Comparison of ENCODE assay signal across 15 cellular contexts in genomic region chr20:20457392-20458126, GRCh38.
DNase-seq lines count a peak whose midpoint lies in the region; ATAC-seq and TF ChIP-seq lines count a peak whose summit lies in the region.
"Had no signal": no experiment of that assay in that cellular context is flagged by ENCODE, and none has a peak within 500 bp of the region (broad histone marks: within the 10 kb centered on the region; RNA-seq: fewer than 3 reads in every experiment).

No MANE protein-coding gene starts in this region.

- no peak for TF ChIP-seq CTCF in activated B cell treated with CpG ODN at 0.5 μM for 24 hours (IDR thresholded peaks at IDR 0.05)
- TF ChIP-seq CTCF in mucosa of descending colon (IDR thresholded peaks at IDR 0.05), result no peak
- no peak for TF ChIP-seq CTCF in activated CD8-positive, alpha-beta T cell treated with anti-CD3 and anti-CD28 coated beads for 36 hours (IDR thresholded peaks at IDR 0.05)

- CTCF ChIA-PET in activated B cell treated with CpG ODN at 0.5 μM for 24 hours (lab: Charles Lee), result no interaction called here
- CTCF ChIA-PET in activated CD8-positive, alpha-beta T cell treated with anti-CD3 and anti-CD28 coated beads for 36 hours (lab: Charles Lee), result interaction anchor here (1.1 kb wide), 1 partner anchor 9 kb away, joined by 3 read pairs; no protein-coding TSS in a partner anchor

- H3K9me3 ChIP-seq in mucosa of descending colon, result no peaks in the 10 kb centered on the region
- H3K9me3 ChIP-seq: left ventricle myocardium inferior, neutrophil had no signal

- H3K36me3 ChIP-seq in mucosa of descending colon (ENCODE audit: low read depth), result no peaks in the 10 kb centered on the region

- no peak overlapping the region for H3K4me3 Mint-ChIP-seq in activated CD4-positive, alpha-beta T cell treated with anti-CD3 and anti-CD28 coated beads, Interleukin-2, amount 10 ng/mL, durations not matched to agents 24 days and 14 days
- no peak overlapping the region for H3K4me3 Mint-ChIP-seq in activated B cell treated with CpG ODN at 0.5 μM for 24 hours
- no peak overlapping the region for H3K4me3 Mint-ChIP-seq in activated CD8-positive, alpha-beta T cell treated with anti-CD3 and anti-CD28 coated beads for 36 hours

- H3K27me3 Mint-ChIP-seq in activated CD4-positive, alpha-beta T cell treated with anti-CD3 and anti-CD28 coated beads, Interleukin-2, amount 10 ng/mL, durations not matched to agents 24 days and 14 days, result no peaks in the 10 kb centered on the region
- no peaks in the 10 kb centered on the region for H3K27me3 Mint-ChIP-seq in activated B cell treated with CpG ODN at 0.5 μM for 24 hours
- H3K27me3 Mint-ChIP-seq in activated CD8-positive, alpha-beta T cell treated with anti-CD3 and anti-CD28 coated beads for 36 hours, result no peaks in the 10 kb centered on the region

- POLR2A ChIA-PET in activated B cell treated with CpG ODN at 0.5 μM for 24 hours (lab: Charles Lee), result interaction anchor here (0.7 kb wide), 1 partner anchor 31 kb away, joined by 3 read pairs; no protein-coding TSS in a partner anchor
- POLR2A ChIA-PET in activated CD8-positive, alpha-beta T cell treated with anti-CD3 and anti-CD28 coated beads for 36 hours (lab: Charles Lee), result interaction anchor here (1.6 kb wide), 1 partner anchor 17 kb away, joined by 5 read pairs; no protein-coding TSS in a partner anchor

- intact Hi-C loops in activated CD4-positive, alpha-beta T cell treated with anti-CD3 and anti-CD28 coated beads, Interleukin-2, amount 10 ng/mL, durations not matched to agents 24 days and 14 days (cut with micrococcal nuclease), result no loop called here
- intact Hi-C loops in activated B cell treated with CpG ODN at 0.5 μM for 24 hours (cut with micrococcal nuclease), result no loop called here
- intact Hi-C loops in mucosa of descending colon (cut with DNase I, micrococcal nuclease), result no loop called here
- intact Hi-C loops in activated CD8-positive, alpha-beta T cell treated with anti-CD3 and anti-CD28 coated beads for 36 hours (cut with micrococcal nuclease), result no loop called here

- no peaks in the 10 kb centered on the region for H3K9me3 Mint-ChIP-seq in activated CD4-positive, alpha-beta T cell treated with anti-CD3 and anti-CD28 coated beads, Interleukin-2, amount 10 ng/mL, durations not matched to agents 24 days and 14 days
- no peaks in the 10 kb centered on the region for H3K9me3 Mint-ChIP-seq in activated B cell treated with CpG ODN at 0.5 μM for 24 hours
- no peaks in the 10 kb centered on the region for H3K9me3 Mint-ChIP-seq in activated CD8-positive, alpha-beta T cell treated with anti-CD3 and anti-CD28 coated beads for 36 hours

- DNase-seq in activated CD4-positive, alpha-beta T cell treated with anti-CD3 and anti-CD28 coated beads, Interleukin-2, amount 10 ng/mL, durations not matched to agents 24 days and 14 days, result no peak
- DNase-seq in activated CD4-positive, alpha-beta T cell treated with anti-CD3 and anti-CD28 coated beads, Interleukin-2, amount 50 U/mL, for 4 hours, result no peak
- DNase-seq in NCI-H146 (lab: John Stamatoyannopoulos, UW) (peak; percentile 90), activated B cell treated with CpG ODN at 0.5 μM for 24 hours (no peak), mucosa of descending colon (peak in 1 of 3 donors; percentile 16), SK-N-DZ (ENCODE audit: low spot score) (no peak)
- no peak for DNase-seq in activated CD8-positive, alpha-beta T cell treated with anti-CD3 and anti-CD28 coated beads for 36 hours
- DNase-seq: activated CD4-positive, CD25-positive, alpha-beta regulatory T cell treated with anti-CD3 and anti-CD28 coated beads, Interleukin-2, amount 50 U/mL, for 72 hours; activated naive CD4-positive, alpha-beta T cell treated with anti-CD3 and anti-CD28 coated beads, Interleukin-2, amount 50 U/mL, for 16 hours; dermis blood vessel endothelial cell; DMS79 treated with DMSO at 0.1 percent for 48 hours; left ventricle myocardium inferior; NCI-H2227 treated with DMSO at 0.1 percent for 48 hours had no signal

- H3K4me3 ChIP-seq in mucosa of descending colon, result no peak overlapping the region
- H3K4me3 ChIP-seq: left ventricle myocardium inferior had no signal

- peak overlapping the region; percentile 30 for H3K27ac Mint-ChIP-seq in activated CD4-positive, alpha-beta T cell treated with anti-CD3 and anti-CD28 coated beads, Interleukin-2, amount 10 ng/mL, durations not matched to agents 24 days and 14 days
- peak overlapping the region; percentile 13 for H3K27ac Mint-ChIP-seq in activated B cell treated with CpG ODN at 0.5 μM for 24 hours
- no peak overlapping the region for H3K27ac Mint-ChIP-seq in activated CD8-positive, alpha-beta T cell treated with anti-CD3 and anti-CD28 coated beads for 36 hours

- peaks cover 28% of the 10 kb centered on the region for H3K4me1 Mint-ChIP-seq in activated CD4-positive, alpha-beta T cell treated with anti-CD3 and anti-CD28 coated beads, Interleukin-2, amount 10 ng/mL, durations not matched to agents 24 days and 14 days
- H3K4me1 Mint-ChIP-seq in activated B cell treated with CpG ODN at 0.5 μM for 24 hours, result peaks cover 8% of the 10 kb centered on the region
- H3K4me1 Mint-ChIP-seq in activated CD8-positive, alpha-beta T cell treated with anti-CD3 and anti-CD28 coated beads for 36 hours (ENCODE audit: low read depth), result peaks cover 24% of the 10 kb centered on the region

- ATAC-seq in activated B cell treated with CpG ODN at 0.5 μM for 24 hours (ENCODE audit: low read depth) (no peak), mucosa of descending colon (peak; percentile 74), GM18907 (IDR thresholded peaks at IDR 0.05; ENCODE audit: unreplicated experiment) (no peak)
- ATAC-seq in activated CD8-positive, alpha-beta T cell treated with anti-CD3 and anti-CD28 coated beads for 36 hours, result no peak

- H3K36me3 Mint-ChIP-seq in activated CD4-positive, alpha-beta T cell treated with anti-CD3 and anti-CD28 coated beads, Interleukin-2, amount 10 ng/mL, durations not matched to agents 24 days and 14 days (ENCODE audit: low read depth), result peaks cover 47% of the 10 kb centered on the region
- H3K36me3 Mint-ChIP-seq in activated B cell treated with CpG ODN at 0.5 μM for 24 hours (ENCODE audit: low read depth), result peaks cover 14% of the 10 kb centered on the region
- H3K36me3 Mint-ChIP-seq in activated CD8-positive, alpha-beta T cell treated with anti-CD3 and anti-CD28 coated beads for 36 hours (ENCODE audit: low read depth), result peaks cover 17% of the 10 kb centered on the region

- no peaks in the 10 kb centered on the region for H3K4me1 ChIP-seq in mucosa of descending colon (ENCODE audit: low read depth)
